ENCODE assay signal across 1 cellular context in genomic region chr12:53983580-53984572, GRCh38.
A peak's percentile ranks its signal among the peaks of the same experiment; 100 is the strongest.
TF ChIP-seq lines count a peak whose summit lies in the region.

No MANE protein-coding gene starts in this region.

TF ChIP-seq in endothelial cell of umbilical vein, 7 proteins besides CTCF, POLR2A, EP300 and RAD21:
- TF ChIP-seq EZH2 (IDR thresholded peaks at IDR 0.05; ENCODE audit: borderline replicate concordance, low read depth, low read length, severe bottlenecking) (peak; percentile 78), MAX (IDR thresholded peaks at IDR 0.05; ENCODE audit: insufficient read depth, insufficient read length) (no peak), MYC (IDR thresholded peaks at IDR 0.05; ENCODE audit: low read depth, low read length) (no peak)
TF ChIP-seq in endothelial cell of umbilical vein: peak in this region for 1.
